Comparison of ENCODE assay signal across 16 cellular contexts in genomic region chr5:123397538-123397937, GRCh38. TPM values are rescaled to one million over a fixed set of nuclear protein-coding genes. Genes with fewer than 3 reads are reported as not detected.
DNase-seq lines count a peak whose midpoint lies in the region; ATAC-seq and TF ChIP-seq lines count a peak whose summit lies in the region.
"Had no signal": no experiment of that assay in that cellular context is flagged by ENCODE, and none has a peak within 500 bp of the region (broad histone marks: within the 10 kb centered on the region; RNA-seq: fewer than 3 reads in every experiment).

No MANE protein-coding gene starts in this region.

- H3K27ac ChIP-seq in OCI-LY1 (ENCODE audit: low read depth, low read length, poor library complexity, severe bottlenecking) (peak overlapping the region; percentile 75), sigmoid colon (no peak overlapping the region)
- H3K27ac ChIP-seq: BLaER1 treated with 17β-estradiol and CSF1 and Interleukin-3, amounts not matched to agents 10 nM and 100 nM had no signal

- DNase-seq in activated naive CD4-positive, alpha-beta T cell (lab: John Stamatoyannopoulos, UW), result no peak
- DNase-seq in MV-4-11 (lab: John Stamatoyannopoulos, UW), result no peak
- no peak for DNase-seq in sigmoid colon
- DNase-seq in activated CD8-positive, alpha-beta T cell treated with anti-CD3 and anti-CD28 coated beads for 36 hours, result no peak
- DNase-seq: 8988T; AML-193; CD4-positive, alpha-beta memory T cell; DMS153; DND-41; GF-D8 had no signal

- peak overlapping the region; percentile 47 for H3K27ac Mint-ChIP-seq in activated naive CD4-positive, alpha-beta T cell treated with anti-CD3 and anti-CD28 coated beads, Interleukin-2, amount 50 U/mL, for 24 hours
- peak overlapping the region; percentile 54 for H3K27ac Mint-ChIP-seq in activated T-helper 17 cell treated with anti-CD3 and anti-CD28 coated beads, Interleukin-2, amount 50 U/mL, for 72 hours
- peak overlapping the region; percentile 74 for H3K27ac Mint-ChIP-seq in stimulated activated memory B cell treated with anti-CD40 and anti-IgM and Interleukin-4, amounts not matched to agents 10 μg/mL and 1 μg/mL and 100 μg/mL, for 72 hours
- no peak overlapping the region for H3K27ac Mint-ChIP-seq in activated CD8-positive, alpha-beta T cell treated with anti-CD3 and anti-CD28 coated beads for 36 hours

- H3K9me3 ChIP-seq in OCI-LY1 (ENCODE audit: low read length), result no peaks in the 10 kb centered on the region
- no peaks in the 10 kb centered on the region for H3K9me3 ChIP-seq in sigmoid colon
- H3K9me3 ChIP-seq: BLaER1 treated with 17β-estradiol and CSF1 and Interleukin-3, amounts not matched to agents 10 nM and 100 nM; HAP-1 had no signal

- ATAC-seq in activated T-helper 17 cell treated with anti-CD3 and anti-CD28 coated beads, Interleukin-2, amount 50 U/mL, for 72 hours (replicated peaks), result no peak
- ATAC-seq in stimulated activated memory B cell treated with anti-CD40 and anti-IgM and Interleukin-4, amounts not matched to agents 10 μg/mL and 1 μg/mL and 100 μg/mL, for 72 hours, result no peak
- ATAC-seq in activated CD8-positive, alpha-beta T cell treated with anti-CD3 and anti-CD28 coated beads for 36 hours, result no peak

- no peaks in the 10 kb centered on the region for H3K9me3 Mint-ChIP-seq in activated naive CD4-positive, alpha-beta T cell treated with anti-CD3 and anti-CD28 coated beads, Interleukin-2, amount 50 U/mL, for 24 hours
- H3K9me3 Mint-ChIP-seq in activated T-helper 17 cell treated with anti-CD3 and anti-CD28 coated beads, Interleukin-2, amount 50 U/mL, for 72 hours, result no peaks in the 10 kb centered on the region
- H3K9me3 Mint-ChIP-seq in stimulated activated memory B cell treated with anti-CD40 and anti-IgM and Interleukin-4, amounts not matched to agents 10 μg/mL and 1 μg/mL and 100 μg/mL, for 72 hours, result no peaks in the 10 kb centered on the region
- H3K9me3 Mint-ChIP-seq in activated CD8-positive, alpha-beta T cell treated with anti-CD3 and anti-CD28 coated beads for 36 hours, result no peaks in the 10 kb centered on the region
- H3K9me3 Mint-ChIP-seq: CD4-positive, alpha-beta memory T cell had no signal

- H3K4me3 ChIP-seq in OCI-LY1 (ENCODE audit: low read depth, low read length, poor library complexity, severe bottlenecking), result no peak overlapping the region
- no peak overlapping the region for H3K4me3 ChIP-seq in sigmoid colon
- H3K4me3 ChIP-seq: BLaER1 treated with 17β-estradiol and CSF1 and Interleukin-3, amounts not matched to agents 10 nM and 100 nM; HAP-1 had no signal

- WGBS in sigmoid colon, 2 donors, result 95% methylated on average over 3 of the region's 3 CpGs

- no peaks in the 10 kb centered on the region for H3K9me2 ChIP-seq in OCI-LY1 (ENCODE audit: low read depth, low read length)

- H2AFZ ChIP-seq in OCI-LY1 (ENCODE audit: low read length), result no peak overlapping the region

- H3K27me3 Mint-ChIP-seq in activated naive CD4-positive, alpha-beta T cell treated with anti-CD3 and anti-CD28 coated beads, Interleukin-2, amount 50 U/mL, for 24 hours, result no peaks in the 10 kb centered on the region
- no peaks in the 10 kb centered on the region for H3K27me3 Mint-ChIP-seq in activated T-helper 17 cell treated with anti-CD3 and anti-CD28 coated beads, Interleukin-2, amount 50 U/mL, for 72 hours
- H3K27me3 Mint-ChIP-seq in stimulated activated memory B cell treated with anti-CD40 and anti-IgM and Interleukin-4, amounts not matched to agents 10 μg/mL and 1 μg/mL and 100 μg/mL, for 72 hours, result no peaks in the 10 kb centered on the region
- no peaks in the 10 kb centered on the region for H3K27me3 Mint-ChIP-seq in activated CD8-positive, alpha-beta T cell treated with anti-CD3 and anti-CD28 coated beads for 36 hours
- H3K27me3 Mint-ChIP-seq: CD4-positive, alpha-beta memory T cell had no signal

- no peak overlapping the region for H3K4me3 Mint-ChIP-seq in activated naive CD4-positive, alpha-beta T cell treated with anti-CD3 and anti-CD28 coated beads, Interleukin-2, amount 50 U/mL, for 24 hours
- H3K4me3 Mint-ChIP-seq in activated T-helper 17 cell treated with anti-CD3 and anti-CD28 coated beads, Interleukin-2, amount 50 U/mL, for 72 hours, result no peak overlapping the region
- no peak overlapping the region for H3K4me3 Mint-ChIP-seq in stimulated activated memory B cell treated with anti-CD40 and anti-IgM and Interleukin-4, amounts not matched to agents 10 μg/mL and 1 μg/mL and 100 μg/mL, for 72 hours
- no peak overlapping the region for H3K4me3 Mint-ChIP-seq in activated CD8-positive, alpha-beta T cell treated with anti-CD3 and anti-CD28 coated beads for 36 hours
- H3K4me3 Mint-ChIP-seq: CD4-positive, alpha-beta memory T cell had no signal

- TF ChIP-seq POLR2A in sigmoid colon (IDR thresholded peaks at IDR 0.05), result no peak

- no peaks in the 10 kb centered on the region for H3F3A ChIP-seq in OCI-LY1 (ENCODE audit: insufficient read depth, low read length)

- CTCF ChIA-PET in activated CD8-positive, alpha-beta T cell treated with anti-CD3 and anti-CD28 coated beads for 36 hours (lab: Charles Lee), result no interaction called here

- H3K4me1 ChIP-seq in OCI-LY1 (ENCODE audit: insufficient read depth, low read length, severe bottlenecking) (peaks cover 24% of the 10 kb centered on the region), sigmoid colon (no peaks in the 10 kb centered on the region)

- no peaks in the 10 kb centered on the region for H3K27me3 ChIP-seq in OCI-LY1 (ENCODE audit: insufficient read depth, low read length)
- no peaks in the 10 kb centered on the region for H3K27me3 ChIP-seq in sigmoid colon
- H3K27me3 ChIP-seq: BLaER1 treated with 17β-estradiol and CSF1 and Interleukin-3, amounts not matched to agents 10 nM and 100 nM had no signal

- no peak for TF ChIP-seq EP300 in sigmoid colon (IDR thresholded peaks at IDR 0.05)

- H4K20me1 ChIP-seq in OCI-LY1 (ENCODE audit: insufficient read depth, low read length), result no peaks in the 10 kb centered on the region
- H4K20me1 ChIP-seq: BLaER1 treated with 17β-estradiol and CSF1 and Interleukin-3, amounts not matched to agents 10 nM and 100 nM had no signal

- intact Hi-C loops in sigmoid colon (cut with DNase I), result no loop called here
- intact Hi-C loops in activated CD8-positive, alpha-beta T cell treated with anti-CD3 and anti-CD28 coated beads for 36 hours (cut with micrococcal nuclease), result no loop called here

- TF ChIP-seq CTCF in OCI-LY1 (IDR thresholded peaks at IDR 0.05; ENCODE audit: low read length), result no peak
- TF ChIP-seq CTCF in sigmoid colon (IDR thresholded peaks at IDR 0.05), result no peak
- no peak for TF ChIP-seq CTCF in activated CD8-positive, alpha-beta T cell treated with anti-CD3 and anti-CD28 coated beads for 36 hours (IDR thresholded peaks at IDR 0.05)

- peaks cover 28% of the 10 kb centered on the region for H3K36me3 Mint-ChIP-seq in activated naive CD4-positive, alpha-beta T cell treated with anti-CD3 and anti-CD28 coated beads, Interleukin-2, amount 50 U/mL, for 24 hours
- H3K36me3 Mint-ChIP-seq in activated T-helper 17 cell treated with anti-CD3 and anti-CD28 coated beads, Interleukin-2, amount 50 U/mL, for 72 hours (ENCODE audit: low read depth), result peaks cover 99% of the 10 kb centered on the region
- peaks cover 44% of the 10 kb centered on the region for H3K36me3 Mint-ChIP-seq in stimulated activated memory B cell treated with anti-CD40 and anti-IgM and Interleukin-4, amounts not matched to agents 10 μg/mL and 1 μg/mL and 100 μg/mL, for 72 hours
- H3K36me3 Mint-ChIP-seq in activated CD8-positive, alpha-beta T cell treated with anti-CD3 and anti-CD28 coated beads for 36 hours (ENCODE audit: low read depth), result peaks cover 30% of the 10 kb centered on the region

- H3K79me2 ChIP-seq in OCI-LY1 (ENCODE audit: insufficient read depth, low read length), result no peaks in the 10 kb centered on the region

- H3K4me1 Mint-ChIP-seq in activated naive CD4-positive, alpha-beta T cell treated with anti-CD3 and anti-CD28 coated beads, Interleukin-2, amount 50 U/mL, for 24 hours, result peaks cover 5% of the 10 kb centered on the region
- H3K4me1 Mint-ChIP-seq in activated T-helper 17 cell treated with anti-CD3 and anti-CD28 coated beads, Interleukin-2, amount 50 U/mL, for 72 hours, result peaks cover 4% of the 10 kb centered on the region
- H3K4me1 Mint-ChIP-seq in stimulated activated memory B cell treated with anti-CD40 and anti-IgM and Interleukin-4, amounts not matched to agents 10 μg/mL and 1 μg/mL and 100 μg/mL, for 72 hours, result peaks cover 33% of the 10 kb centered on the region
- no peaks in the 10 kb centered on the region for H3K4me1 Mint-ChIP-seq in activated CD8-positive, alpha-beta T cell treated with anti-CD3 and anti-CD28 coated beads for 36 hours (ENCODE audit: low read depth)

- POLR2A ChIA-PET in activated CD8-positive, alpha-beta T cell treated with anti-CD3 and anti-CD28 coated beads for 36 hours (lab: Charles Lee), result no interaction called here

- H3K4me2 ChIP-seq in OCI-LY1 (ENCODE audit: low read length), result no peak overlapping the region

- H3K36me3 ChIP-seq in OCI-LY1 (ENCODE audit: insufficient read depth, low read length), result peaks cover 47% of the 10 kb centered on the region
- peaks cover 10 to 62% (median 14%) of the 10 kb centered on the region in 4 donors for H3K36me3 ChIP-seq in sigmoid colon

- H3K9ac ChIP-seq in OCI-LY1 (ENCODE audit: low read length), result no peak overlapping the region
- H3K9ac ChIP-seq: BLaER1 treated with 17β-estradiol and CSF1 and Interleukin-3, amounts not matched to agents 10 nM and 100 nM had no signal

RNA-seq across cellular contexts. Expression of gene CEP120, which starts 25.7 kb away (rescaled TPM):
- 10 to 100 TPM; 20.3 to 34.5 TPM for total RNA-seq in activated T-helper 17 cell treated with anti-CD3 and anti-CD28 coated beads, Interleukin-2, amount 50 U/mL, for 72 hours
- total RNA-seq in sigmoid colon, result 10 to 100 TPM; 18.6 to 23.5 (median 21.9) TPM
- polyA plus RNA-seq in sigmoid colon, result 1 to 10 TPM; 3.9 to 7.4 (median 5.4) TPM
- total RNA-seq in activated CD8-positive, alpha-beta T cell treated with anti-CD3 and anti-CD28 coated beads for 36 hours, result 10 to 100 TPM; 22.6 to 28.3 TPM
